ENCODE assay signal across 2 cellular contexts in the genomic region with DNA sequence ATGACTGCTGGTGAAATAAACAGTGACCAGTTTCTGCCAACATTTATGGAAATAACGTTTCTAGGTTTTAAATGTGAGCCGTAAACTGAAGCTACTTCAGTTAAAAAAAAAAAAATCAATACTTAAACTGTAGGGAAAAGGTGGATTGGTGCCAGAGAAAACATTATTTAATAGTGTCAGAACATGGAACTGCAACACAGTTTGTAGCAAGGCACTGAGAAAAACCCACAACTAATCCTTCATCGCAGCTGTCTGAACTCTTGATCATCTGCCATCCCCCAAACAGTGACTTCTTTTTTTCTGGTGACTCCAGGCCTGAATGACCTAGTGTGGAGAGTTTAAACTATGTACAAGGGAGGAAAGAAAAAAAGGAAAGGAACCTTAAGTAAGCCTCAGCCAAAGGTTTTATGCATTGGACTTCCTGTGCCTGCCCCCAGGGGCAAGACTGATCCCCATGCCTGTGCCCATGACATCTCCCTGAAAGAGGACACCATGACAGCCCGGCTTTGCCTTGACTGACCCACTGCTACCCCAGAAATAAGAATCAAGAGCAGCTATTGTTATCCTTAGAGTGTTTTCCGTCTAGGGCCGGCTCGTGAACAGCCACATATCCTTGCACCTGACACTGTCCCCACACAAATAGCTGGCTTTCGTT.
TF ChIP-seq lines count a peak whose summit lies in the region.

No MANE protein-coding gene starts in this region.

TF ChIP-seq in liver, 16 proteins besides CTCF, POLR2A, EP300 and RAD21:
- TF ChIP-seq, protein P1, sequence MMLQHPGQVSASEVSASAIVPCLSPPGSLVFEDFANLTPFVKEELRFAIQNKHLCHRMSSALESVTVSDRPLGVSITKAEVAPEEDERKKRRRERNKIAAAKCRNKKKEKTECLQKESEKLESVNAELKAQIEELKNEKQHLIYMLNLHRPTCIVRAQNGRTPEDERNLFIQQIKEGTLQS (IDR thresholded peaks at IDR 0.05): no peak
- no peak for TF ChIP-seq YY1 (IDR thresholded peaks at IDR 0.05)
- no peak for TF ChIP-seq FOXA1 (IDR thresholded peaks at IDR 0.05)
- no peak for TF ChIP-seq HNF4A (conservative IDR thresholded peaks at IDR 0.05)
- no peak for TF ChIP-seq NR2F2 (IDR thresholded peaks at IDR 0.05)
- TF ChIP-seq HNF4G (IDR thresholded peaks at IDR 0.05): no peak
- TF ChIP-seq, protein P2, sequence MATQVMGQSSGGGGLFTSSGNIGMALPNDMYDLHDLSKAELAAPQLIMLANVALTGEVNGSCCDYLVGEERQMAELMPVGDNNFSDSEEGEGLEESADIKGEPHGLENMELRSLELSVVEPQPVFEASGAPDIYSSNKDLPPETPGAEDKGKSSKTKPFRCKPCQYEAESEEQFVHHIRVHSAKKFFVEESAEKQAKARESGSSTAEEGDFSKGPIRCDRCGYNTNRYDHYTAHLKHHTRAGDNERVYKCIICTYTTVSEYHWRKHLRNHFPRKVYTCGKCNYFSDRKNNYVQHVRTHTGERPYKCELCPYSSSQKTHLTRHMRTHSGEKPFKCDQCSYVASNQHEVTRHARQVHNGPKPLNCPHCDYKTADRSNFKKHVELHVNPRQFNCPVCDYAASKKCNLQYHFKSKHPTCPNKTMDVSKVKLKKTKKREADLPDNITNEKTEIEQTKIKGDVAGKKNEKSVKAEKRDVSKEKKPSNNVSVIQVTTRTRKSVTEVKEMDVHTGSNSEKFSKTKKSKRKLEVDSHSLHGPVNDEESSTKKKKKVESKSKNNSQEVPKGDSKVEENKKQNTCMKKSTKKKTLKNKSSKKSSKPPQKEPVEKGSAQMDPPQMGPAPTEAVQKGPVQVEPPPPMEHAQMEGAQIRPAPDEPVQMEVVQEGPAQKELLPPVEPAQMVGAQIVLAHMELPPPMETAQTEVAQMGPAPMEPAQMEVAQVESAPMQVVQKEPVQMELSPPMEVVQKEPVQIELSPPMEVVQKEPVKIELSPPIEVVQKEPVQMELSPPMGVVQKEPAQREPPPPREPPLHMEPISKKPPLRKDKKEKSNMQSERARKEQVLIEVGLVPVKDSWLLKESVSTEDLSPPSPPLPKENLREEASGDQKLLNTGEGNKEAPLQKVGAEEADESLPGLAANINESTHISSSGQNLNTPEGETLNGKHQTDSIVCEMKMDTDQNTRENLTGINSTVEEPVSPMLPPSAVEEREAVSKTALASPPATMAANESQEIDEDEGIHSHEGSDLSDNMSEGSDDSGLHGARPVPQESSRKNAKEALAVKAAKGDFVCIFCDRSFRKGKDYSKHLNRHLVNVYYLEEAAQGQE (IDR thresholded peaks at IDR 0.05): no peak
- no peak for TF ChIP-seq TAF1 (conservative IDR thresholded peaks at IDR 0.05)
- TF ChIP-seq SP1 (IDR thresholded peaks at IDR 0.05): no peak
- TF ChIP-seq, protein P3, sequence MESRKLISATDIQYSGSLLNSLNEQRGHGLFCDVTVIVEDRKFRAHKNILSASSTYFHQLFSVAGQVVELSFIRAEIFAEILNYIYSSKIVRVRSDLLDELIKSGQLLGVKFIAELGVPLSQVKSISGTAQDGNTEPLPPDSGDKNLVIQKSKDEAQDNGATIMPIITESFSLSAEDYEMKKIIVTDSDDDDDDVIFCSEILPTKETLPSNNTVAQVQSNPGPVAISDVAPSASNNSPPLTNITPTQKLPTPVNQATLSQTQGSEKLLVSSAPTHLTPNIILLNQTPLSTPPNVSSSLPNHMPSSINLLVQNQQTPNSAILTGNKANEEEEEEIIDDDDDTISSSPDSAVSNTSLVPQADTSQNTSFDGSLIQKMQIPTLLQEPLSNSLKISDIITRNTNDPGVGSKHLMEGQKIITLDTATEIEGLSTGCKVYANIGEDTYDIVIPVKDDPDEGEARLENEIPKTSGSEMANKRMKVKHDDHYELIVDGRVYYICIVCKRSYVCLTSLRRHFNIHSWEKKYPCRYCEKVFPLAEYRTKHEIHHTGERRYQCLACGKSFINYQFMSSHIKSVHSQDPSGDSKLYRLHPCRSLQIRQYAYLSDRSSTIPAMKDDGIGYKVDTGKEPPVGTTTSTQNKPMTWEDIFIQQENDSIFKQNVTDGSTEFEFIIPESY (IDR thresholded peaks at IDR 0.05): no peak
- TF ChIP-seq GABPA (IDR thresholded peaks at IDR 0.05 in 1 of 2, conservative IDR thresholded peaks at IDR 0.05 in 1 of 2): no peak
- no peak for TF ChIP-seq JUND (IDR thresholded peaks at IDR 0.05)
- TF ChIP-seq, protein P4, sequence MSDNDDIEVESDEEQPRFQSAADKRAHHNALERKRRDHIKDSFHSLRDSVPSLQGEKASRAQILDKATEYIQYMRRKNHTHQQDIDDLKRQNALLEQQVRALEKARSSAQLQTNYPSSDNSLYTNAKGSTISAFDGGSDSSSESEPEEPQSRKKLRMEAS (IDR thresholded peaks at IDR 0.05): no peak
- no peak for TF ChIP-seq EGR1 (IDR thresholded peaks at IDR 0.05; ENCODE audit: low read depth in 2 of 2)
- TF ChIP-seq RXRA (IDR thresholded peaks at IDR 0.05): no peak
- no peak for TF ChIP-seq FOXA2 (IDR thresholded peaks at IDR 0.05)

TF ChIP-seq in HepG2, 621 proteins besides CTCF, POLR2A, EP300 and RAD21:
- TF ChIP-seq JUND (CRISPR knock-in tag; IDR thresholded peaks at IDR 0.05): no peak
- no peak for TF ChIP-seq KDM4B (CRISPR knock-in tag; IDR thresholded peaks at IDR 0.05)
- TF ChIP-seq, protein P5, sequence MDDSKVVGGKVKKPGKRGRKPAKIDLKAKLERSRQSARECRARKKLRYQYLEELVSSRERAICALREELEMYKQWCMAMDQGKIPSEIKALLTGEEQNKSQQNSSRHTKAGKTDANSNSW (CRISPR knock-in tag; IDR thresholded peaks at IDR 0.05; ENCODE audit: borderline replicate concordance): no peak
- no peak for TF ChIP-seq ZNF160 (CRISPR knock-in tag; IDR thresholded peaks at IDR 0.05)
- TF ChIP-seq CBX5 (CRISPR knock-in tag; IDR thresholded peaks at IDR 0.05; ENCODE audit: borderline replicate concordance): no peak
- TF ChIP-seq, protein P4 (IDR thresholded peaks at IDR 0.05): no peak
- no peak for TF ChIP-seq ZNF788 (CRISPR knock-in tag; IDR thresholded peaks at IDR 0.05; ENCODE audit: borderline replicate concordance)
- no peak for TF ChIP-seq ZNF75D (CRISPR knock-in tag; IDR thresholded peaks at IDR 0.05; ENCODE audit: borderline replicate concordance)
- TF ChIP-seq, protein P6, sequence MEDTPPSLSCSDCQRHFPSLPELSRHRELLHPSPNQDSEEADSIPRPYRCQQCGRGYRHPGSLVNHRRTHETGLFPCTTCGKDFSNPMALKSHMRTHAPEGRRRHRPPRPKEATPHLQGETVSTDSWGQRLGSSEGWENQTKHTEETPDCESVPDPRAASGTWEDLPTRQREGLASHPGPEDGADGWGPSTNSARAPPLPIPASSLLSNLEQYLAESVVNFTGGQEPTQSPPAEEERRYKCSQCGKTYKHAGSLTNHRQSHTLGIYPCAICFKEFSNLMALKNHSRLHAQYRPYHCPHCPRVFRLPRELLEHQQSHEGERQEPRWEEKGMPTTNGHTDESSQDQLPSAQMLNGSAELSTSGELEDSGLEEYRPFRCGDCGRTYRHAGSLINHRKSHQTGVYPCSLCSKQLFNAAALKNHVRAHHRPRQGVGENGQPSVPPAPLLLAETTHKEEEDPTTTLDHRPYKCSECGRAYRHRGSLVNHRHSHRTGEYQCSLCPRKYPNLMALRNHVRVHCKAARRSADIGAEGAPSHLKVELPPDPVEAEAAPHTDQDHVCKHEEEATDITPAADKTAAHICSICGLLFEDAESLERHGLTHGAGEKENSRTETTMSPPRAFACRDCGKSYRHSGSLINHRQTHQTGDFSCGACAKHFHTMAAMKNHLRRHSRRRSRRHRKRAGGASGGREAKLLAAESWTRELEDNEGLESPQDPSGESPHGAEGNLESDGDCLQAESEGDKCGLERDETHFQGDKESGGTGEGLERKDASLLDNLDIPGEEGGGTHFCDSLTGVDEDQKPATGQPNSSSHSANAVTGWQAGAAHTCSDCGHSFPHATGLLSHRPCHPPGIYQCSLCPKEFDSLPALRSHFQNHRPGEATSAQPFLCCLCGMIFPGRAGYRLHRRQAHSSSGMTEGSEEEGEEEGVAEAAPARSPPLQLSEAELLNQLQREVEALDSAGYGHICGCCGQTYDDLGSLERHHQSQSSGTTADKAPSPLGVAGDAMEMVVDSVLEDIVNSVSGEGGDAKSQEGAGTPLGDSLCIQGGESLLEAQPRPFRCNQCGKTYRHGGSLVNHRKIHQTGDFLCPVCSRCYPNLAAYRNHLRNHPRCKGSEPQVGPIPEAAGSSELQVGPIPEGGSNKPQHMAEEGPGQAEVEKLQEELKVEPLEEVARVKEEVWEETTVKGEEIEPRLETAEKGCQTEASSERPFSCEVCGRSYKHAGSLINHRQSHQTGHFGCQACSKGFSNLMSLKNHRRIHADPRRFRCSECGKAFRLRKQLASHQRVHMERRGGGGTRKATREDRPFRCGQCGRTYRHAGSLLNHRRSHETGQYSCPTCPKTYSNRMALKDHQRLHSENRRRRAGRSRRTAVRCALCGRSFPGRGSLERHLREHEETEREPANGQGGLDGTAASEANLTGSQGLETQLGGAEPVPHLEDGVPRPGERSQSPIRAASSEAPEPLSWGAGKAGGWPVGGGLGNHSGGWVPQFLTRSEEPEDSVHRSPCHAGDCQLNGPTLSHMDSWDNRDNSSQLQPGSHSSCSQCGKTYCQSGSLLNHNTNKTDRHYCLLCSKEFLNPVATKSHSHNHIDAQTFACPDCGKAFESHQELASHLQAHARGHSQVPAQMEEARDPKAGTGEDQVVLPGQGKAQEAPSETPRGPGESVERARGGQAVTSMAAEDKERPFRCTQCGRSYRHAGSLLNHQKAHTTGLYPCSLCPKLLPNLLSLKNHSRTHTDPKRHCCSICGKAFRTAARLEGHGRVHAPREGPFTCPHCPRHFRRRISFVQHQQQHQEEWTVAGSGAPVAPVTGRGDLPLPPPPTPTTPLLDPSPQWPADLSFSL (CRISPR knock-in tag; IDR thresholded peaks at IDR 0.05): no peak
- TF ChIP-seq, protein P7, sequence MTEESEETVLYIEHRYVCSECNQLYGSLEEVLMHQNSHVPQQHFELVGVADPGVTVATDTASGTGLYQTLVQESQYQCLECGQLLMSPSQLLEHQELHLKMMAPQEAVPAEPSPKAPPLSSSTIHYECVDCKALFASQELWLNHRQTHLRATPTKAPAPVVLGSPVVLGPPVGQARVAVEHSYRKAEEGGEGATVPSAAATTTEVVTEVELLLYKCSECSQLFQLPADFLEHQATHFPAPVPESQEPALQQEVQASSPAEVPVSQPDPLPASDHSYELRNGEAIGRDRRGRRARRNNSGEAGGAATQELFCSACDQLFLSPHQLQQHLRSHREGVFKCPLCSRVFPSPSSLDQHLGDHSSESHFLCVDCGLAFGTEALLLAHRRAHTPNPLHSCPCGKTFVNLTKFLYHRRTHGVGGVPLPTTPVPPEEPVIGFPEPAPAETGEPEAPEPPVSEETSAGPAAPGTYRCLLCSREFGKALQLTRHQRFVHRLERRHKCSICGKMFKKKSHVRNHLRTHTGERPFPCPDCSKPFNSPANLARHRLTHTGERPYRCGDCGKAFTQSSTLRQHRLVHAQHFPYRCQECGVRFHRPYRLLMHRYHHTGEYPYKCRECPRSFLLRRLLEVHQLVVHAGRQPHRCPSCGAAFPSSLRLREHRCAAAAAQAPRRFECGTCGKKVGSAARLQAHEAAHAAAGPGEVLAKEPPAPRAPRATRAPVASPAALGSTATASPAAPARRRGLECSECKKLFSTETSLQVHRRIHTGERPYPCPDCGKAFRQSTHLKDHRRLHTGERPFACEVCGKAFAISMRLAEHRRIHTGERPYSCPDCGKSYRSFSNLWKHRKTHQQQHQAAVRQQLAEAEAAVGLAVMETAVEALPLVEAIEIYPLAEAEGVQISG (CRISPR knock-in tag; IDR thresholded peaks at IDR 0.05): no peak
- no peak for TF ChIP-seq ZNF672 (CRISPR knock-in tag; IDR thresholded peaks at IDR 0.05)
- TF ChIP-seq, protein P8, sequence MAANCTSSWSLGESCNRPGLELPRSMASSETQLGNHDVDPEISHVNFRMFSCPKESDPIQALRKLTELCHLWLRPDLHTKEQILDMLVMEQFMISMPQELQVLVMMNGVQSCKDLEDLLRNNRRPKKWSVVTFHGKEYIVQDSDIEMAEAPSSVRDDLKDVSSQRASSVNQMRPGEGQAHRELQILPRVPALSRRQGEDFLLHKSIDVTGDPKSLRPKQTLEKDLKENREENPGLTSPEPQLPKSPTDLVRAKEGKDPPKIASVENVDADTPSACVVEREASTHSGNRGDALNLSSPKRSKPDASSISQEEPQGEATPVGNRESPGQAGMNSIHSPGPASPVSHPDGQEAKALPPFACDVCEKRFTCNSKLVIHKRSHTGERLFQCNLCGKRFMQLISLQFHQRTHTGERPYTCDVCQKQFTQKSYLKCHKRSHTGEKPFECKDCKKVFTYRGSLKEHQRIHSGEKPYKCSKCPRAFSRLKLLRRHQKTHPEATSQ (CRISPR knock-in tag; IDR thresholded peaks at IDR 0.05; ENCODE audit: borderline replicate concordance): no peak
- TF ChIP-seq FOXC1 (CRISPR knock-in tag; IDR thresholded peaks at IDR 0.05; ENCODE audit: borderline replicate concordance): no peak
- no peak for TF ChIP-seq AGO2 (optimal IDR thresholded peaks at IDR 0.05; ENCODE audit: low read depth, low read length)
- TF ChIP-seq SALL2 (CRISPR knock-in tag; IDR thresholded peaks at IDR 0.05): no peak
